In genomic region chr17:3732171-3732570, GRCh38 we compare ENCODE assay signal across 14 cellular contexts. TPM values are rescaled to one million over a fixed set of nuclear protein-coding genes. Genes with fewer than 3 reads are reported as not detected.
DNase-seq lines count a peak whose midpoint lies in the region; ATAC-seq, FAIRE-seq and TF ChIP-seq lines count a peak whose summit lies in the region.
"Had no signal": no experiment of that assay in that cellular context is flagged by ENCODE, and none has a peak within 500 bp of the region (broad histone marks: within the 10 kb centered on the region; RNA-seq: fewer than 3 reads in every experiment).

No MANE protein-coding gene starts in this region.

- ATAC-seq in HG03064 (IDR thresholded peaks at IDR 0.05; ENCODE audit: low read depth, unreplicated experiment) (peak; percentile 69), K562 (peak; percentile 86), psoas muscle (peak; percentile 61 to 83 (median 70))

- H4K20me1 ChIP-seq in K562 (replicated peaks; ENCODE audit: control insufficient read depth, insufficient read depth, low read length) = no peaks in the 10 kb centered on the region; the same call in 1 of the 2 replicates

- H3K27me3 ChIP-seq in K562 (ENCODE audit: control insufficient read depth in 2 of 2, insufficient read depth in 2 of 2, low read length in 2 of 2) = no peaks in the 10 kb centered on the region
- H3K27me3 ChIP-seq in psoas muscle (ENCODE audit: insufficient read depth in 3 of 3, low read length in 2 of 3) = no peaks in the 10 kb centered on the region

- FAIRE-seq in GM12892 (lab: Jason Lieb, UNC) (peak; percentile 73), K562 (lab: Jason Lieb, UNC) (peak; percentile 79)

- in situ Hi-C loops in K562 (cut with MboI) = loop anchor here (5.0 kb wide), 1 partner anchor 50 kb away; no protein-coding TSS in a partner anchor

- intact Hi-C loops in K562 (cut with micrococcal nuclease) = loop anchor here (2.0 to 10.0 kb wide), 3 partner anchors 49 to 343 kb away; no protein-coding TSS in a partner anchor
- intact Hi-C loops in psoas muscle (cut with DNase I) = loop anchor here (5.0 to 10.0 kb wide), 3 partner anchors 50 to 273 kb away; no protein-coding TSS in a partner anchor

- TF ChIP-seq EP300 in K562 (IDR thresholded peaks at IDR 0.05; ENCODE audit: low read length) = no peak

- no peaks in the 10 kb centered on the region for H3K9me1 ChIP-seq in K562 (ENCODE audit: control insufficient read depth, insufficient read depth, low read length)

- H3K27ac ChIP-seq in K562 (ENCODE audit: extremely low read depth, low read depth, low read length) = no peak overlapping the region
- H3K27ac ChIP-seq in psoas muscle = no peak overlapping the region

- H3K36me3 ChIP-seq in K562 (ENCODE audit: control insufficient read depth, insufficient read depth, low read length) (peaks cover 6% of the 10 kb centered on the region; the same call in 1 of the 3 replicates), psoas muscle (ENCODE audit: insufficient read depth in 1 of 2, low read depth in 1 of 2) (no peaks in the 10 kb centered on the region)

- H3K9ac ChIP-seq in K562 (ENCODE audit: insufficient read depth in 1 of 2, low read depth in 2 of 2, low read length in 2 of 2) = no peak overlapping the region

- 12% methylated on average over 10 of the region's 10 CpGs for WGBS in K562 (ENCODE audit: insufficient coverage, low coverage, missing lambda C conversion rate)
- WGBS in psoas muscle, 3 donors = 12 to 32% (median 15%) methylated on average over 10 of the region's 10 CpGs

- no peak overlapping the region for H3K4me2 ChIP-seq in K562 (ENCODE audit: insufficient read depth, low read length)
- H3K4me2 ChIP-seq: smooth muscle cell had no signal

- BruUV-seq in K562 (replicated peaks; lab: Mats Ljungman, UMichigan) = no TSS peak

- no peak for DNase-seq in GM12892 (ENCODE audit: insufficient read length)
- peak in 3 of 4 experiments; percentile 21 to 60 (median 48) for DNase-seq in K562 (ENCODE audit: extremely low read depth in 1 of 4, low spot score in 3 of 4)
- DNase-seq in psoas muscle = no peak
- no peak for DNase-seq in foreskin melanocyte
- DNase-seq in stimulated activated CD4-positive, alpha-beta T cell treated with anti-CD3 and anti-CD28 coated beads, Interleukin-2, amount 100 ng/mL, for 48 hours = no peak
- no peak for DNase-seq in hippocampal formation (lab: John Stamatoyannopoulos, UW)
- no peak for DNase-seq in stimulated activated CD4-positive, alpha-beta T cell treated with anti-CD3 and anti-CD28 coated beads, Interleukin-2, amount 100 ng/mL, for 24 hours
- DNase-seq: activated T-cell treated with anti-CD3 and anti-CD28 coated beads, Interleukin-2, amount 50 U/mL, for 1 hour; effector CD4-positive, alpha-beta T cell; GDM1; MV-4-11; SIG-M5 had no signal

- TF ChIP-seq CTCF in K562 (IDR thresholded peaks at IDR 0.05 in 2 of 3, conservative IDR thresholded peaks at IDR 0.05 in 1 of 3; ENCODE audit: insufficient read depth in 2 of 3, low read depth in 1 of 3, low read length in 3 of 3) (peak; percentile 21 to 58 (median 55); a peak in 5 of 6 replicates), psoas muscle (IDR thresholded peaks at IDR 0.05) (no peak)

- CTCF ChIA-PET in K562 (lab: Yijun Ruan, JAX; ENCODE audit: low intra/inter-chr PET ratio) = no interaction called here

- H3K79me2 ChIP-seq in K562 (ENCODE audit: control insufficient read depth, insufficient read depth, low read length) = peaks cover 3% of the 10 kb centered on the region; the same call in 1 of the 3 replicates

- no peak overlapping the region for H3K4me3 ChIP-seq in K562
- H3K4me3 ChIP-seq in psoas muscle = no peak overlapping the region
- H3K4me3 ChIP-seq: smooth muscle cell had no signal

- H3K4me1 ChIP-seq in K562 (replicated peaks in 1 of 2; ENCODE audit: control insufficient read depth in 2 of 2, insufficient read depth in 2 of 2, low read length in 2 of 2) (no peaks in the 10 kb centered on the region; a peak in 2 of 5 replicates), psoas muscle (no peaks in the 10 kb centered on the region)

- H3K9me3 ChIP-seq in K562 (replicated peaks; ENCODE audit: control insufficient read depth, insufficient read depth, low read depth, low read length) (no peaks in the 10 kb centered on the region), psoas muscle (no peaks in the 10 kb centered on the region)

- H2AFZ ChIP-seq in K562 (ENCODE audit: low read depth, low read length) = no peak overlapping the region

- peak; percentile 38 to 62 for TF ChIP-seq RAD21 in K562 (CRISPR knock-in tag; conservative IDR thresholded peaks at IDR 0.05 in 1 of 2, IDR thresholded peaks at IDR 0.05 in 1 of 2)

- POLR2A ChIA-PET in K562 (lab: Yijun Ruan, JAX) = interaction anchor here (1.2 kb wide), 2 partner anchors 8 to 126 kb away, joined by 4 read pairs; partner anchors contain the start of gene HASPIN

- TF ChIP-seq POLR2A in GM12892 (IDR thresholded peaks at IDR 0.05; ENCODE audit: low read depth, low read length) (no peak), K562 (conservative IDR thresholded peaks at IDR 0.05) (no peak)

TF ChIP-seq in K562, 482 proteins besides CTCF, POLR2A, EP300 and RAD21:
- TF ChIP-seq NFE2 (IDR thresholded peaks at IDR 0.05; ENCODE audit: low read depth) (no peak), SRF (CRISPR knock-in tag; IDR thresholded peaks at IDR 0.05) (peak in 1 of 2 experiments; percentile 51; a peak in 1 of 4 replicates)

RNA-seq across cellular contexts. Expression of gene HASPIN, which starts 8.5 kb away (rescaled TPM):
- 4.7 TPM for polyA plus RNA-seq in GM12892 (2012; ENCODE audit: missing spikeins)
- total RNA-seq in K562 (2011; cell fraction: chromatin; rRNA removed; ENCODE audit: low replicate concordance) = 12.9 and 20.9 TPM in 2 replicates
- total RNA-seq in K562 (2011; cell fraction: nucleolus; rRNA removed) = 13.8 and 17.3 TPM in 2 replicates
- 10.5 and 14.7 TPM in 2 replicates for total RNA-seq in K562 (2011; cell fraction: nucleoplasm; rRNA removed)
- 12.1 and 14.5 TPM in 2 replicates for total RNA-seq in K562 (2014; rRNA removed)
- total RNA-seq in K562 (2014; rRNA removed; fragmentation: Illumina TruSeq; extraction: Trizol) = 10.2 and 10.6 TPM in 2 replicates
- total RNA-seq in K562 (2015; rRNA removed; fragmentation: Illumina TruSeq; extraction: Trizol) = 9.9 and 11.0 TPM in 2 replicates
- total RNA-seq in K562 (2021) = 12.9 and 13.5 TPM in 2 replicates
- polyA plus RNA-seq in K562 (2011; rRNA removed) = 5.9 and 9.0 TPM in 2 replicates
- polyA plus RNA-seq in K562 (2011; cell fraction: cytosol; rRNA removed) = 5.1 and 9.0 TPM in 2 replicates
- polyA plus RNA-seq in K562 (2011; cell fraction: nucleus; rRNA removed) = 3.7 and 4.1 TPM in 2 replicates
- 6.1 and 6.2 TPM in 2 replicates for polyA plus RNA-seq in K562 (2012)
- 9.5 and 11.0 TPM in 2 replicates for polyA plus RNA-seq in K562 (2014; fragmentation: Illumina TruSeq; extraction: Trizol)
- polyA plus RNA-seq in K562 (2014; fragmentation: Nextera tagmentation; extraction: Ambion mirVana) = under 1 TPM; 0.81 to 0.87 TPM
- 7.1 and 7.2 TPM in 2 replicates for polyA plus RNA-seq in K562 (2014; rRNA removed)
- 13.5 and 16.4 TPM in 2 replicates for polyA minus RNA-seq in K562 (2011; rRNA and poly(A)+ RNA removed)
- 9.4 and 11.0 TPM in 2 replicates for polyA minus RNA-seq in K562 (2011; cell fraction: cytosol; rRNA and poly(A)+ RNA removed)
- polyA minus RNA-seq in K562 (2011; cell fraction: nucleus; rRNA and poly(A)+ RNA removed) = 5.8 and 9.4 TPM in 2 replicates
- total RNA-seq in psoas muscle = 1 to 10 TPM in 2 of 4 donors, under 1 TPM in 2; 0.69 to 2.1 (median 0.92) TPM
- 1 to 10 TPM in 2 of 3 donors, under 1 TPM in 1; 0.15 to 2.7 (median 1.2) TPM for polyA plus RNA-seq in psoas muscle

RNA-seq across cellular contexts. Expression of gene P2RX5, which starts 36.2 kb away (rescaled TPM):
- 13.9 TPM for polyA plus RNA-seq in GM12892 (2012; ENCODE audit: missing spikeins)
- total RNA-seq in K562 (2011; cell fraction: chromatin; rRNA removed; ENCODE audit: low replicate concordance) = 3.7 and 10.0 TPM in 2 replicates
- 4.3 and 7.7 TPM in 2 replicates for total RNA-seq in K562 (2011; cell fraction: nucleolus; rRNA removed)
- total RNA-seq in K562 (2011; cell fraction: nucleoplasm; rRNA removed) = 2.3 and 4.7 TPM in 2 replicates
- total RNA-seq in K562 (2014; rRNA removed) = 1.3 and 1.8 TPM in 2 replicates
- 0.35 and 1.5 TPM in 2 replicates for total RNA-seq in K562 (2014; rRNA removed; fragmentation: Illumina TruSeq; extraction: Trizol)
- 0.87 and 1.5 TPM in 2 replicates for total RNA-seq in K562 (2015; rRNA removed; fragmentation: Illumina TruSeq; extraction: Trizol)
- total RNA-seq in K562 (2021) = 1.6 and 1.8 TPM in 2 replicates
- 2.7 and 4.0 TPM in 2 replicates for polyA plus RNA-seq in K562 (2011; rRNA removed)
- polyA plus RNA-seq in K562 (2011; cell fraction: cytosol; rRNA removed) = 2.2 and 4.5 TPM in 2 replicates
- 4.0 and 10.8 TPM in 2 replicates for polyA plus RNA-seq in K562 (2011; cell fraction: nucleus; rRNA removed)
- 2.0 and 2.1 TPM in 2 replicates for polyA plus RNA-seq in K562 (2012)
- 1.1 and 1.6 TPM in 2 replicates for polyA plus RNA-seq in K562 (2014; fragmentation: Illumina TruSeq; extraction: Trizol)
- polyA plus RNA-seq in K562 (2014; fragmentation: Nextera tagmentation; extraction: Ambion mirVana) = under 1 TPM; 0.31 to 0.61 TPM
- polyA plus RNA-seq in K562 (2014; rRNA removed) = 0.49 and 1.2 TPM in 2 replicates
- polyA minus RNA-seq in K562 (2011; rRNA and poly(A)+ RNA removed) = 1.0 and 2.8 TPM in 2 replicates
- polyA minus RNA-seq in K562 (2011; cell fraction: cytosol; rRNA and poly(A)+ RNA removed) = 3.1 and 4.7 TPM in 2 replicates
- 1.8 and 3.2 TPM in 2 replicates for polyA minus RNA-seq in K562 (2011; cell fraction: nucleus; rRNA and poly(A)+ RNA removed)
- total RNA-seq in psoas muscle = 10 to 100 TPM; 29.7 to 76.7 (median 35.7) TPM
- polyA plus RNA-seq in psoas muscle = 100 to 1,000 TPM in 1 of 3 donors, 10 to 100 TPM in 2; 15.5 to 138 (median 30.5) TPM
- total RNA-seq: smooth muscle cell had no signal
- polyA plus RNA-seq: smooth muscle cell had no signal

Comparison
In these comparisons a context has a peak if more than half of its experiments do, and no peak if none do; other contexts are left out.
1. DNase-seq: peak in K562 (3 of 4); none in GM12892 (single experiment), psoas muscle (0 of 2), foreskin melanocyte (single experiment), stimulated activated CD4-positive, alpha-beta T cell treated with anti-CD3 and anti-CD28 coated beads, Interleukin-2, amount 100 ng/mL, for 48 hours (0 of 2), hippocampal formation (0 of 2) and stimulated activated CD4-positive, alpha-beta T cell treated with anti-CD3 and anti-CD28 coated beads, Interleukin-2, amount 100 ng/mL, for 24 hours (0 of 2).
2. Peak in every context shown above with its lines, with median percentiles within 50 percentile points of each other: ATAC-seq.